Comparison of ENCODE assay signal across 6 cellular contexts in the genomic region with DNA sequence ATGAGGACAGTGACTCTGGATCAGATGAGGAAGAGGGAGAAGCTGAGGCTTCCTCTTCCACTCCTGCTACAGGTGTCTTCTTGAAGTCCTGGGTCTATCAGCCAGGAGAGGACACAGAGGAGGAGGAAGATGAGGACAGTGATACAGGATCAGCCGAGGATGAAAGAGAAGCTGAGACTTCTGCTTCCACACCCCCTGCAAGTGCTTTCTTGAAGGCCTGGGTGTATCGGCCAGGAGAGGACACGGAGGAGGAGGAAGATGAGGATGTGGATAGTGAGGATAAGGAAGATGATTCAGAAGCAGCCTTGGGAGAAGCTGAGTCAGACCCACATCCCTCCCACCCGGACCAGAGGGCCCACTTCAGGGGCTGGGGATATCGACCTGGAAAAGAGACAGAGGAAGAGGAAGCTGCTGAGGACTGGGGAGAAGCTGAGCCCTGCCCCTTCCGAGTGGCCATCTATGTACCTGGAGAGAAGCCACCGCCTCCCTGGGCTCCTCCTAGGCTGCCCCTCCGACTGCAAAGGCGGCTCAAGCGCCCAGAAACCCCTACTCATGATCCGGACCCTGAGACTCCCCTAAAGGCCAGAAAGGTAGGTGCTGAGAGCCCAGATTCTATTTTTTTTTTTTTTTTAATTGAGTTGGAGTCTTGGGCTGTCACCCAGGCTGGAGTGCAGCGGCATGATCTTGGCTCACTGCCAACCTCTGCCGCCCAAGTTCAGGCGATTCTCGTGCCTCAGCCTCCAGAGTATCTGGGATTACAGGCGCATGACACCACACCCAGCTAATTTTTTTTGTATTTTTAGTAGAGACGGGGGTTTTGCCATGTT. TPM values are rescaled to one million over a fixed set of nuclear protein-coding genes. Genes with fewer than 3 reads are reported as not detected.
DNase-seq lines count a peak whose midpoint lies in the region; ATAC-seq, FAIRE-seq and TF ChIP-seq lines count a peak whose summit lies in the region.

No MANE protein-coding gene starts in this region.

- H4K5ac ChIP-seq in H1 (ENCODE audit: insufficient read length, low read depth, low read length), result no peak overlapping the region

- no peak overlapping the region for H2BK20ac ChIP-seq in H1 (ENCODE audit: low read length)

- no peak overlapping the region for H3K14ac ChIP-seq in H1 (ENCODE audit: insufficient read length)

- POLR2A ChIA-PET in H1 (lab: Charles Lee; ENCODE audit: partially characterized antibody), result interaction anchor here (0.6 to 7.2 kb wide), 18 partner anchors 9 to 570 kb away, joined by 3 to 115 read pairs (median 6); a partner anchor contains a TSS

- CTCF ChIA-PET in H1 (lab: Charles Lee; ENCODE audit: partially characterized antibody), result interaction anchor here (0.7 to 1.7 kb wide), 7 partner anchors 12 to 119 kb away, joined by 3 to 8 read pairs (median 4); a partner anchor contains a TSS

- H2AFZ ChIP-seq in H1 (ENCODE audit: low read length), result no peak overlapping the region

- H3K23ac ChIP-seq in H1 (ENCODE audit: insufficient read length), result no peak overlapping the region

- H4K8ac ChIP-seq in H1 (ENCODE audit: extremely low read depth, insufficient read depth, low read length), result peak overlapping the region; percentile 53; the same call in 1 of the 2 replicates

- peaks cover 7 to 25% of the 10 kb centered on the region in 2 experiments; a peak in 3 of 4 replicates for H3K79me2 ChIP-seq in H1 (ENCODE audit: control insufficient read depth in 1 of 2, insufficient read depth in 2 of 2, low read length in 2 of 2)

- intact Hi-C loops in gastrocnemius medialis (cut with DNase I; ENCODE audit: low total_unique reads), result loop anchor here (1.0 to 5.0 kb wide), 3 partner anchors 78 to 157 kb away; a partner anchor contains a TSS

- H3K9ac ChIP-seq in H1 (replicated peaks in 1 of 4; ENCODE audit: extremely low read depth in 1 of 4, low read depth in 3 of 4, low read length in 3 of 4), result peak overlapping the region in 1 of 4 experiments; percentile 37; a peak in 3 of 7 replicates

- no peak overlapping the region for H3K18ac ChIP-seq in H1 (ENCODE audit: extremely low read depth, low read length)

- H2BK12ac ChIP-seq in H1 (ENCODE audit: low read depth, low read length), result peak overlapping the region; percentile 14; the same call in 1 of the 2 replicates

- H3K9me3 ChIP-seq in H1 (ENCODE audit: insufficient read depth in 2 of 2, low read depth in 1 of 2, low read length in 1 of 2), result no peaks in the 10 kb centered on the region
- H3K9me3 ChIP-seq in gastrocnemius medialis, result no peaks in the 10 kb centered on the region

- TF ChIP-seq CTCF in H1 (IDR thresholded peaks at IDR 0.05; ENCODE audit: control extremely low read depth in 1 of 3, insufficient read depth in 1 of 3, low read depth in 1 of 3, low read length in 3 of 3) (no peak), gastrocnemius medialis (IDR thresholded peaks at IDR 0.05 in 4 of 5, conservative IDR thresholded peaks at IDR 0.05 in 1 of 5) (no peak)

- H3K4ac ChIP-seq in H1 (replicated peaks; ENCODE audit: insufficient read length, low read depth, low read length), result no peak overlapping the region

- H3K27me3 ChIP-seq in H1 (replicated peaks in 1 of 4; ENCODE audit: control insufficient read depth in 3 of 4, extremely low read depth in 1 of 4, insufficient read depth in 3 of 4, low read length in 3 of 4) (no peaks in the 10 kb centered on the region), gastrocnemius medialis (no peaks in the 10 kb centered on the region)

- H3K4me3 ChIP-seq in H1 (ENCODE audit: extremely low read depth in 1 of 4, insufficient read depth in 2 of 4, low read depth in 3 of 4, low read length in 4 of 4) (no peak overlapping the region), gastrocnemius medialis (peak overlapping the region; percentile 85 to 100 (median 93))

- ATAC-seq in gastrocnemius medialis, result no peak
- no peak for ATAC-seq in GM18909 (IDR thresholded peaks at IDR 0.05; ENCODE audit: poor library complexity, unreplicated experiment)

- no peak overlapping the region for H4K91ac ChIP-seq in H1 (replicated peaks; ENCODE audit: insufficient read length, low read length)

- no peak for TF ChIP-seq RAD21 in H1 (IDR thresholded peaks at IDR 0.05 in 1 of 2, conservative IDR thresholded peaks at IDR 0.05 in 1 of 2; ENCODE audit: low read depth in 2 of 2, low read length in 2 of 2)

- peaks cover 3% of the 10 kb centered on the region; the same call in 1 of the 2 replicates for H3K23me2 ChIP-seq in H1 (ENCODE audit: low read depth, low read length)

- 89% methylated on average over 15 of the region's 17 CpGs; no CpG with 5 or more reads in 1 of the 2 experiments for WGBS in H1 (ENCODE audit: extremely low coverage in 1 of 2, insufficient coverage in 1 of 2, insufficient read length in 1 of 2, insufficient replicate concordance in 2 of 2, low coverage in 1 of 2, low lambda C conversion rate in 2 of 2, missing lambda C conversion rate in 1 of 2), 2 experiments

- H3K36me3 ChIP-seq in H1 (ENCODE audit: control insufficient read depth in 2 of 4, insufficient read depth in 4 of 4, low read length in 3 of 4) (peaks cover 13 to 31% (median 21%) of the 10 kb centered on the region in 4 experiments; a peak in 7 of 8 replicates), gastrocnemius medialis (peaks cover 0 to 53% of the 10 kb centered on the region in 2 donors)

- H4K20me1 ChIP-seq in H1 (replicated peaks in 1 of 2; ENCODE audit: control insufficient read depth in 1 of 2, insufficient read depth in 2 of 2, low read length in 2 of 2), result peaks cover 9 to 13% of the 10 kb centered on the region in 2 experiments

- H2AK5ac ChIP-seq in H1 (ENCODE audit: low read depth, low read length), result no peak overlapping the region; the same call in 1 of the 2 replicates

- DNase-seq in Daoy (ENCODE audit: low read depth) (peak; percentile 81), NCI-H226 (peak; percentile 68), H1 (ENCODE audit: low read depth in 1 of 2, low spot score in 2 of 2) (no peak), gastrocnemius medialis (peak in 1 of 2 donors; percentile 52), 8988T (no peak)

- peaks cover 3 to 14% (median 4%) of the 10 kb centered on the region in 4 experiments; a peak in 5 of 7 replicates for H3K4me1 ChIP-seq in H1 (replicated peaks in 1 of 4; ENCODE audit: control insufficient read depth in 3 of 4, insufficient read depth in 4 of 4, low read length in 3 of 4)
- H3K4me1 ChIP-seq in gastrocnemius medialis, result peaks cover 25 to 31% of the 10 kb centered on the region in 2 donors

- in situ Hi-C loops in gastrocnemius medialis (cut with MboI; ENCODE audit: low sequenced_read_pairs in 4 of 4), result loop anchor here in 2 of 4 donors (10.0 to 25.0 kb wide), 2 partner anchors 88 to 90 kb away; a partner anchor contains a TSS

- no peak for TF ChIP-seq EP300 in H1 (IDR thresholded peaks at IDR 0.05; ENCODE audit: borderline replicate concordance in 1 of 2, low read depth in 2 of 2, low read length in 2 of 2)

- TF ChIP-seq POLR2A in H1 (IDR thresholded peaks at IDR 0.05; ENCODE audit: control extremely low read depth in 1 of 2, low read depth in 2 of 2, low read length in 2 of 2) (no peak; a peak in 1 of 3 replicates), gastrocnemius medialis (IDR thresholded peaks at IDR 0.05) (no peak)

- H2BK120ac ChIP-seq in H1 (replicated peaks; ENCODE audit: low read depth, low read length), result no peak overlapping the region

- H3K79me1 ChIP-seq in H1 (ENCODE audit: low read depth, low read length), result peaks cover 9% of the 10 kb centered on the region

- no peak overlapping the region for H3K56ac ChIP-seq in H1 (replicated peaks; ENCODE audit: insufficient read length, low read depth, low read length)

- FAIRE-seq in H1 (lab: Jason Lieb, UNC), result no peak

- no peak overlapping the region for H2BK15ac ChIP-seq in H1 (ENCODE audit: low read length)

- H3K4me2 ChIP-seq in H1 (ENCODE audit: insufficient read depth in 1 of 2, low read depth in 2 of 2, low read length in 2 of 2), result peak overlapping the region in 1 of 2 experiments; percentile 95; a peak in 2 of 4 replicates

- peak overlapping the region; percentile 79; the same call in 1 of the 2 replicates for H2BK5ac ChIP-seq in H1 (ENCODE audit: low read depth, low read length)

- no peak overlapping the region for H3K27ac ChIP-seq in H1 (ENCODE audit: low read depth, low read length)
- peak overlapping the region; percentile 94 to 100 (median 99) for H3K27ac ChIP-seq in gastrocnemius medialis

RNA-seq across cellular contexts. Expression of a gene that starts 2.3 kb away (rescaled TPM):
- total RNA-seq in Daoy (2014; rRNA removed; shearing (Covaris generic)), result 50.7 and 56.2 TPM in 2 replicates
- 12.8 and 14.0 TPM in 2 replicates for total RNA-seq in H1 (2021; fragmentation: NEBNext Ultra II Directional; extraction: Animal tissue kit (Norgen Biotek cat#: 25700))
- 4.1 and 8.6 TPM in 2 replicates for polyA plus RNA-seq in H1 (2011; rRNA removed)
- 10.3 TPM for polyA plus RNA-seq in H1 (2011; cell fraction: cytosol; rRNA removed)
- polyA plus RNA-seq in H1 (2011; cell fraction: nucleus; rRNA removed), result 11.4 TPM
- polyA plus RNA-seq in H1 (2012, experiment 1 of 2), result 12.1 to 14.4 TPM (median 13.1 TPM) in 4 replicates
- 11.5 TPM for polyA plus RNA-seq in H1 (2012, experiment 2 of 2)
- polyA plus RNA-seq in H1 (2013, experiment 1 of 2), result 12.9 TPM
- 13.2 TPM for polyA plus RNA-seq in H1 (2013, experiment 2 of 2)
- 3.2 and 4.8 TPM in 2 replicates for polyA minus RNA-seq in H1 (2011; rRNA and poly(A)+ RNA removed)
- 5.7 TPM for polyA minus RNA-seq in H1 (2011; cell fraction: cytosol; rRNA and poly(A)+ RNA removed)
- polyA minus RNA-seq in H1 (2011; cell fraction: nucleus; rRNA and poly(A)+ RNA removed), result 19.5 TPM
- 10 to 100 TPM; 28.7 to 73.9 (median 39.8) TPM for total RNA-seq in gastrocnemius medialis

RNA-seq across cellular contexts. Expression of a gene that starts 6.1 kb away (rescaled TPM):
- total RNA-seq in Daoy (2014; rRNA removed; shearing (Covaris generic)), result 2.1 and 4.5 TPM in 2 replicates
- total RNA-seq in H1 (2021; fragmentation: NEBNext Ultra II Directional; extraction: Animal tissue kit (Norgen Biotek cat#: 25700)), result 16.8 and 18.0 TPM in 2 replicates
- 8.2 and 14.1 TPM in 2 replicates for polyA plus RNA-seq in H1 (2011; rRNA removed)
- polyA plus RNA-seq in H1 (2011; cell fraction: cytosol; rRNA removed), result 13.2 TPM
- 20.7 TPM for polyA plus RNA-seq in H1 (2011; cell fraction: nucleus; rRNA removed)
- 13.4 to 23.3 TPM (median 18.2 TPM) in 4 replicates for polyA plus RNA-seq in H1 (2012, experiment 1 of 2)
- 13.7 TPM for polyA plus RNA-seq in H1 (2012, experiment 2 of 2)
- polyA plus RNA-seq in H1 (2013, experiment 1 of 2), result 10.9 TPM
- 10.1 TPM for polyA plus RNA-seq in H1 (2013, experiment 2 of 2)
- polyA minus RNA-seq in H1 (2011; rRNA and poly(A)+ RNA removed), result 3.0 and 4.3 TPM in 2 replicates
- polyA minus RNA-seq in H1 (2011; cell fraction: cytosol; rRNA and poly(A)+ RNA removed), result 6.8 TPM
- polyA minus RNA-seq in H1 (2011; cell fraction: nucleus; rRNA and poly(A)+ RNA removed), result 7.7 TPM
- 1 to 10 TPM; 3.4 to 9.7 (median 6.3) TPM for total RNA-seq in gastrocnemius medialis

RNA-seq across cellular contexts. Expression of a gene that starts 24.0 kb away (rescaled TPM):
- not detected in 2 replicates for total RNA-seq in Daoy (2014; rRNA removed; shearing (Covaris generic))
- total RNA-seq in H1 (2021; fragmentation: NEBNext Ultra II Directional; extraction: Animal tissue kit (Norgen Biotek cat#: 25700)), result 1.0 and 1.1 TPM in 2 replicates
- polyA plus RNA-seq in H1 (2011; rRNA removed), result 0.95 and 1.8 TPM in 2 replicates
- polyA plus RNA-seq in H1 (2011; cell fraction: cytosol; rRNA removed), result 1.8 TPM
- 3.1 TPM for polyA plus RNA-seq in H1 (2011; cell fraction: nucleus; rRNA removed)
- 0.52 to 1.6 TPM (median 1.1 TPM) in 4 replicates for polyA plus RNA-seq in H1 (2012, experiment 1 of 2)
- polyA plus RNA-seq in H1 (2012, experiment 2 of 2), result 0.42 TPM
- 0.69 TPM for polyA plus RNA-seq in H1 (2013, experiment 1 of 2)
- 0.70 TPM for polyA plus RNA-seq in H1 (2013, experiment 2 of 2)
- 1.6 and 1.9 TPM in 2 replicates for polyA minus RNA-seq in H1 (2011; rRNA and poly(A)+ RNA removed)
- polyA minus RNA-seq in H1 (2011; cell fraction: cytosol; rRNA and poly(A)+ RNA removed), result not detected
- polyA minus RNA-seq in H1 (2011; cell fraction: nucleus; rRNA and poly(A)+ RNA removed), result 0.30 TPM
- not detected for total RNA-seq in gastrocnemius medialis

RNA-seq across cellular contexts. Expression of a gene that starts 25.6 kb away (rescaled TPM):
- total RNA-seq in Daoy (2014; rRNA removed; shearing (Covaris generic)), result 105 and 106 TPM in 2 replicates
- 106 and 111 TPM in 2 replicates for total RNA-seq in H1 (2021; fragmentation: NEBNext Ultra II Directional; extraction: Animal tissue kit (Norgen Biotek cat#: 25700))
- 121 and 178 TPM in 2 replicates for polyA plus RNA-seq in H1 (2011; rRNA removed)
- polyA plus RNA-seq in H1 (2011; cell fraction: cytosol; rRNA removed), result 123 TPM
- 169 TPM for polyA plus RNA-seq in H1 (2011; cell fraction: nucleus; rRNA removed)
- polyA plus RNA-seq in H1 (2012, experiment 1 of 2), result 73.9 to 148 TPM (median 121 TPM) in 4 replicates
- 138 TPM for polyA plus RNA-seq in H1 (2012, experiment 2 of 2)
- 142 TPM for polyA plus RNA-seq in H1 (2013, experiment 1 of 2)
- polyA plus RNA-seq in H1 (2013, experiment 2 of 2), result 150 TPM
- 53.0 and 53.5 TPM in 2 replicates for polyA minus RNA-seq in H1 (2011; rRNA and poly(A)+ RNA removed)
- polyA minus RNA-seq in H1 (2011; cell fraction: cytosol; rRNA and poly(A)+ RNA removed), result 75.7 TPM
- polyA minus RNA-seq in H1 (2011; cell fraction: nucleus; rRNA and poly(A)+ RNA removed), result 48.9 TPM
- 100 to 1,000 TPM in 3 of 4 donors, 10 to 100 TPM in 1; 83.9 to 162 (median 148) TPM for total RNA-seq in gastrocnemius medialis

RNA-seq across cellular contexts. Expression of a gene that starts 38.2 kb away (rescaled TPM):
- total RNA-seq in Daoy (2014; rRNA removed; shearing (Covaris generic)), result 0.69 TPM in 1 of 2 replicates, not detected in the other
- 8.4 and 9.7 TPM in 2 replicates for total RNA-seq in H1 (2021; fragmentation: NEBNext Ultra II Directional; extraction: Animal tissue kit (Norgen Biotek cat#: 25700))
- polyA plus RNA-seq in H1 (2011; rRNA removed), result 25.5 and 32.7 TPM in 2 replicates
- polyA plus RNA-seq in H1 (2011; cell fraction: cytosol; rRNA removed), result 24.6 TPM
- 33.3 TPM for polyA plus RNA-seq in H1 (2011; cell fraction: nucleus; rRNA removed)
- polyA plus RNA-seq in H1 (2012, experiment 1 of 2), result 12.8 to 19.2 TPM (median 18.4 TPM) in 4 replicates
- polyA plus RNA-seq in H1 (2012, experiment 2 of 2), result 18.2 TPM
- polyA plus RNA-seq in H1 (2013, experiment 1 of 2), result 6.1 TPM
- polyA plus RNA-seq in H1 (2013, experiment 2 of 2), result 5.6 TPM
- 3.5 and 5.0 TPM in 2 replicates for polyA minus RNA-seq in H1 (2011; rRNA and poly(A)+ RNA removed)
- polyA minus RNA-seq in H1 (2011; cell fraction: cytosol; rRNA and poly(A)+ RNA removed), result 6.0 TPM
- 5.5 TPM for polyA minus RNA-seq in H1 (2011; cell fraction: nucleus; rRNA and poly(A)+ RNA removed)
- total RNA-seq in gastrocnemius medialis, result 1 to 10 TPM in 3 of 4 donors, not detected in 1; 1.2 to 1.9 (median 1.7) TPM

Comparison
In these comparisons a context has a peak if more than half of its experiments do, and no peak if none do; other contexts are left out.
1. DNase-seq: peak in Daoy (single experiment) and NCI-H226 (single experiment); none in H1 (0 of 2) and 8988T (single experiment).
2. H3K4me3 ChIP-seq: peak in gastrocnemius medialis (4 of 4); none in H1 (0 of 4).